Comparison of ENCODE assay signal across 9 cellular contexts in the genomic region with DNA sequence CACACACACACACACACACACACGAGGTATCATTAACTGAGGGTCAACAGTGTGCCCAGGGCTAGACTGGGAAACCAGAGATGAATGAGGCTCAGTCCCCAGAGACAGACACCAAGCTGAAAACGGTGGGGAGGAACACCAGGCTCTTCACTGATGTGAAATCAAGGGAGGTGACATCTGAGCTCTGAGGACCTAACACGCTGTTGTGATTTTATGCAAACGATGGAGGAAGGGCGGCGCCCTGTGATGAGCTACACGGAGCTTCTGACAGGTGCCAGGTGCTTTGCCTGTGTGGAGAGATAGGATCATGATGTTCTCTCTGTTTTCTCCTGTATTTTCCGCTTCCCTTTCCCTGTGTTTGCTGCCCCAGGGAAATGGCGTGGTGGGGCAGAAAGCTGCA. TPM values are rescaled to one million over a fixed set of nuclear protein-coding genes. Genes with fewer than 3 reads are reported as not detected.
DNase-seq lines count a peak whose midpoint lies in the region; ATAC-seq and TF ChIP-seq lines count a peak whose summit lies in the region.
"Had no signal": no experiment of that assay in that cellular context is flagged by ENCODE, and none has a peak within 500 bp of the region (broad histone marks: within the 10 kb centered on the region; RNA-seq: fewer than 3 reads in every experiment).

No MANE protein-coding gene starts in this region.

- peak; percentile 53 for ATAC-seq in GM19452 (IDR thresholded peaks at IDR 0.05; ENCODE audit: unreplicated experiment)
- no peak for ATAC-seq in HG02642 (IDR thresholded peaks at IDR 0.05; ENCODE audit: poor library complexity, unreplicated experiment)

- H3K4me1 ChIP-seq in BLaER1 treated with 17β-estradiol and CSF1 and Interleukin-3, amounts not matched to agents 10 nM and 100 nM, result peaks cover 26 to 71% (median 59%) of the 10 kb centered on the region in 10 experiments

- no peak overlapping the region for H3K4me3 ChIP-seq in BLaER1 treated with 17β-estradiol and CSF1 and Interleukin-3, amounts not matched to agents 10 nM and 100 nM
- no peak overlapping the region for H3K4me3 ChIP-seq in dorsolateral prefrontal cortex

- intact Hi-C loops in dorsolateral prefrontal cortex (cut with DNase I), result no loop called here

- no peaks in the 10 kb centered on the region for H3K9me3 ChIP-seq in BLaER1 treated with 17β-estradiol and CSF1 and Interleukin-3, amounts not matched to agents 10 nM and 100 nM (replicated peaks in 1 of 11)

- TF ChIP-seq CTCF in VCaP (conservative IDR thresholded peaks at IDR 0.05), result no peak
- no peak for TF ChIP-seq CTCF in dorsolateral prefrontal cortex (IDR thresholded peaks at IDR 0.05 in 54 of 56, conservative IDR thresholded peaks at IDR 0.05 in 2 of 56; ENCODE audit: low read depth in 1 of 56, partially characterized antibody in 56 of 56)

- no peaks in the 10 kb centered on the region for H4K20me1 ChIP-seq in BLaER1 treated with 17β-estradiol and CSF1 and Interleukin-3, amounts not matched to agents 10 nM and 100 nM

- H3K4me2 ChIP-seq in BLaER1 treated with 17β-estradiol and CSF1 and Interleukin-3, amounts not matched to agents 10 nM and 100 nM, result peak overlapping the region; percentile 12 to 92 (median 66); a peak in 21 of 22 replicates

- peak; percentile 77 to 83 for DNase-seq in NCI-H187 (lab: John Stamatoyannopoulos, UW)
- DNase-seq in dorsolateral prefrontal cortex, result no peak
- no peak for DNase-seq in erythroblast (lab: John Stamatoyannopoulos, UW)
- DNase-seq in activated CD4-positive, CD25-positive, alpha-beta regulatory T cell treated with anti-CD3 and anti-CD28 coated beads, Interleukin-2, amount 50 U/mL, for 72 hours, result no peak
- DNase-seq: activated effector memory CD4-positive, alpha-beta T cell treated with Interleukin-2 at 50 U/mL for 16 hours had no signal

- H3K27me3 ChIP-seq in BLaER1 treated with 17β-estradiol and CSF1 and Interleukin-3, amounts not matched to agents 10 nM and 100 nM, result no peaks in the 10 kb centered on the region
- H3K27me3 ChIP-seq in dorsolateral prefrontal cortex, result no peaks in the 10 kb centered on the region

- TF ChIP-seq POLR2A in erythroblast (IDR thresholded peaks at IDR 0.05; ENCODE audit: low read length), result no peak

- H3K9ac ChIP-seq in BLaER1 treated with 17β-estradiol and CSF1 and Interleukin-3, amounts not matched to agents 10 nM and 100 nM, result peak overlapping the region in 7 of 11 experiments; percentile 10 to 29 (median 25); a peak in 8 of 22 replicates

- peak overlapping the region in 8 of 11 experiments; percentile 31 to 75 (median 48); a peak in 14 of 22 replicates for H3K27ac ChIP-seq in BLaER1 treated with 17β-estradiol and CSF1 and Interleukin-3, amounts not matched to agents 10 nM and 100 nM
- H3K27ac ChIP-seq in VCaP (peak overlapping the region; percentile 93), dorsolateral prefrontal cortex (no peak overlapping the region)

- no peaks in the 10 kb centered on the region for H3K36me3 ChIP-seq in BLaER1 treated with 17β-estradiol and CSF1 and Interleukin-3, amounts not matched to agents 10 nM and 100 nM

RNA-seq across cellular contexts. Expression of a gene that starts 6.5 kb away (rescaled TPM):
- 100 to 1,000 TPM in 119 of 120 experiments, 10 to 100 TPM in 1; 85.4 to 229 (median 131) TPM for total RNA-seq in dorsolateral prefrontal cortex

RNA-seq across cellular contexts. Expression of a gene that starts 15.3 kb away (rescaled TPM):
- total RNA-seq in dorsolateral prefrontal cortex, result 1 to 10 TPM in 62 of 120 experiments, under 1 TPM in 31, not detected in 27; 0.65 to 6.3 (median 1.3) TPM

RNA-seq across cellular contexts. Expression of a gene that starts 41.0 kb away (rescaled TPM):
- total RNA-seq in dorsolateral prefrontal cortex, result 10 to 100 TPM; 47.0 to 95.5 (median 65.3) TPM

Comparison
In these comparisons a context has a peak if more than half of its experiments do, and no peak if none do; other contexts are left out.
1. H3K27ac ChIP-seq: peak in BLaER1 treated with 17β-estradiol and CSF1 and Interleukin-3, amounts not matched to agents 10 nM and 100 nM (8 of 11) and VCaP (single experiment); none in dorsolateral prefrontal cortex (0 of 59).
2. DNase-seq: peak in NCI-H187 (2 of 2); none in dorsolateral prefrontal cortex (0 of 10), erythroblast (0 of 2) and activated CD4-positive, CD25-positive, alpha-beta regulatory T cell treated with anti-CD3 and anti-CD28 coated beads, Interleukin-2, amount 50 U/mL, for 72 hours (single experiment).